9 cellular contexts compared by ENCODE assay signal in genomic region chr4:16897351-16897750, GRCh38. TPM values are rescaled to one million over a fixed set of nuclear protein-coding genes. Genes with fewer than 3 reads are reported as not detected.
DNase-seq lines count a peak whose midpoint lies in the region; ATAC-seq and TF ChIP-seq lines count a peak whose summit lies in the region.
"Had no signal": no experiment of that assay in that cellular context is flagged by ENCODE, and none has a peak within 500 bp of the region (broad histone marks: within the 10 kb centered on the region; RNA-seq: fewer than 3 reads in every experiment).

No MANE protein-coding gene starts in this region.

- ATAC-seq in GM18870 (IDR thresholded peaks at IDR 0.05; ENCODE audit: unreplicated experiment), result no peak
- no peak for ATAC-seq in GM21515 (IDR thresholded peaks at IDR 0.05; ENCODE audit: unreplicated experiment)
- no peak for ATAC-seq in GM19023 (IDR thresholded peaks at IDR 0.05; ENCODE audit: unreplicated experiment)

- H3K9ac ChIP-seq in HUES48 (ENCODE audit: low read depth, low read length) (peak overlapping the region; percentile 52; the same call in 1 of the 2 replicates), duodenal mucosa (ENCODE audit: low read depth in 1 of 2, low read length in 2 of 2) (no peak overlapping the region)

- H3K4me3 ChIP-seq in HUES48 (ENCODE audit: low read depth, low read length), result peak overlapping the region; percentile 89
- peak overlapping the region; percentile 37 to 40 for H3K4me3 ChIP-seq in duodenal mucosa (ENCODE audit: low read depth in 1 of 2, low read length in 2 of 2)
- H3K4me3 ChIP-seq in testis, result peak overlapping the region; percentile 39 to 40

- 22 to 24% methylated on average over 4 of the region's 4 CpGs for WGBS in testis, 2 donors

- no peaks in the 10 kb centered on the region for H3K9me3 ChIP-seq in HUES48 (ENCODE audit: control insufficient read depth, insufficient read depth, low read length)
- H3K9me3 ChIP-seq in duodenal mucosa (ENCODE audit: control insufficient read depth in 1 of 2, low read length in 2 of 2), result no peaks in the 10 kb centered on the region
- no peaks in the 10 kb centered on the region for H3K9me3 ChIP-seq in testis

- H3K4me1 ChIP-seq in HUES48 (ENCODE audit: control insufficient read depth, insufficient read depth, low read length) (peaks cover 71% of the 10 kb centered on the region), duodenal mucosa (ENCODE audit: control insufficient read depth in 1 of 2, insufficient read depth in 2 of 2, low read length in 2 of 2) (no peaks in the 10 kb centered on the region), testis (no peaks in the 10 kb centered on the region)

- H3K36me3 ChIP-seq in HUES48 (ENCODE audit: control insufficient read depth, insufficient read depth, low read length), result no peaks in the 10 kb centered on the region
- no peaks in the 10 kb centered on the region for H3K36me3 ChIP-seq in duodenal mucosa (ENCODE audit: control insufficient read depth in 1 of 2, insufficient read depth in 2 of 2, low read length in 2 of 2)
- no peaks in the 10 kb centered on the region for H3K36me3 ChIP-seq in testis (ENCODE audit: low read depth, missing control alignments)

- intact Hi-C loops in testis (cut with DNase I; ENCODE audit: low total_unique reads) (no loop called here), posterior cingulate gyrus (cut with DNase I) (no loop called here)

- TF ChIP-seq POLR2A in testis (IDR thresholded peaks at IDR 0.05), result no peak

- H3K27ac ChIP-seq in HUES48 (ENCODE audit: low read depth, low read length), result peak overlapping the region; percentile 82
- no peak overlapping the region for H3K27ac ChIP-seq in duodenal mucosa (ENCODE audit: low read depth, low read length)
- H3K27ac ChIP-seq in testis, result peak overlapping the region; percentile 12 to 50

- H3K27me3 ChIP-seq in HUES48 (ENCODE audit: control insufficient read depth, insufficient read depth, low read length) (no peaks in the 10 kb centered on the region), duodenal mucosa (ENCODE audit: control insufficient read depth in 1 of 2, insufficient read depth in 2 of 2, low read length in 2 of 2) (no peaks in the 10 kb centered on the region), testis (no peaks in the 10 kb centered on the region)

- DNase-seq in lung microvascular endothelial cell (ENCODE audit: low read depth in 2 of 2) (peak; percentile 21 to 31), testis (no peak), posterior cingulate gyrus (no peak)
- DNase-seq: activated CD4-positive, alpha-beta T cell treated with anti-CD3 and anti-CD28 coated beads for 48 hours had no signal

- no peak for TF ChIP-seq CTCF in testis (IDR thresholded peaks at IDR 0.05)

RNA-seq across cellular contexts. Expression of gene LDB2, which starts 1.1 kb away (rescaled TPM):
- total RNA-seq in lung microvascular endothelial cell (346 and 363 TPM in 2 replicates), testis (10 to 100 TPM; 15.7 to 17.8 TPM)
- polyA plus RNA-seq in testis (ENCODE audit: insufficient read depth, low read depth, low replicate concordance), result 14.6 TPM

Comparison
In these comparisons a context has a peak if more than half of its experiments do, and no peak if none do; other contexts are left out.
1. H3K4me3 ChIP-seq: peak in every context shown above with its lines; median percentile 89 in HUES48; 40 in testis; 38 in duodenal mucosa.
2. DNase-seq: peak in lung microvascular endothelial cell (2 of 2); none in testis (single experiment) and posterior cingulate gyrus (0 of 10).
3. RNA of gene LDB2, which starts 1.1 kb away (total RNA-seq): 346 to 363 TPM in lung microvascular endothelial cell; 15.7 to 17.8 TPM in testis; every median in the first group is over 10 times any median in the second.